Comparison of ENCODE assay signal across 24 cellular contexts in genomic region chr16:5510819-5511370, GRCh38.
"Had no signal": no experiment of that assay in that cellular context is flagged by ENCODE, and none has a peak within 500 bp of the region (broad histone marks: within the 10 kb centered on the region; RNA-seq: fewer than 3 reads in every experiment).

No MANE protein-coding gene starts in this region.

- ATAC-seq: activated naive CD4-positive, alpha-beta T cell treated with anti-CD3 and anti-CD28 coated beads, Interleukin-2, amount 50 U/mL, for 72 hours; body of pancreas; effector memory CD8-positive, alpha-beta T cell; foreskin keratinocyte; lower lobe of right lung; natural killer cell treated with Interleukin-12 subunit alpha and Interleukin-12 subunit beta and Interleukin-15 and Interleukin-18, amount 100 ng/mL, for 72 hours; psoas muscle; right cardiac atrium; WTC11 had no signal

- H3K4me3 ChIP-seq: adrenal gland, body of pancreas, lower lobe of right lung, psoas muscle, skin epidermis, suprapubic skin, vagina had no signal

- H3K36me3 ChIP-seq: adrenal gland, lower lobe of right lung, suprapubic skin, vagina had no signal

- H3K36me3 Mint-ChIP-seq: activated CD4-positive, alpha-beta memory T cell treated with anti-CD3 and anti-CD28 coated beads for 36 hours; mesothelial cell of epicardium; natural killer cell treated with Interleukin-12 subunit alpha and Interleukin-12 subunit beta and Interleukin-15 and Interleukin-18, amount 100 ng/mL, for 72 hours had no signal

- FAIRE-seq: keratinocyte had no signal

- H3K9me3 ChIP-seq: adrenal gland, body of pancreas, lower lobe of right lung, psoas muscle, suprapubic skin, vagina had no signal

- H3K27ac Mint-ChIP-seq: activated CD4-positive, alpha-beta memory T cell treated with anti-CD3 and anti-CD28 coated beads for 36 hours; activated naive CD4-positive, alpha-beta T cell treated with anti-CD3 and anti-CD28 coated beads, Interleukin-2, amount 50 U/mL, for 72 hours; activated T-helper 1 cell treated with anti-CD3 and anti-CD28 coated beads, Interleukin-12 subunit alpha, Interleukin-12 subunit beta, Interleukin-2, Interleukin-4 antibody, amounts not matched to agents 30 ng/mL and 10 ng/mL and 1 ng/mL, durations not matched to agents 14 hours and 24 hours and 36 hours; effector memory CD8-positive, alpha-beta T cell; mesothelial cell of epicardium; natural killer cell treated with Interleukin-12 subunit alpha and Interleukin-12 subunit beta and Interleukin-15 and Interleukin-18, amount 100 ng/mL, for 72 hours; stimulated activated naive CD8-positive, alpha-beta T cell treated with anti-CD3 and anti-CD28 coated beads, Interleukin-15, Interleukin-2, amounts not matched to agents 100 ng/mL and 50 ng/mL, for 24 hours; WTC11 had no signal

- H3K27ac ChIP-seq: adrenal gland, body of pancreas, epithelial cell of prostate, foreskin keratinocyte, lower lobe of right lung, psoas muscle, suprapubic skin, vagina had no signal

- H3K4me1 Mint-ChIP-seq: mesothelial cell of epicardium, WTC11 had no signal

- H3K4me3 Mint-ChIP-seq: activated CD4-positive, alpha-beta memory T cell treated with anti-CD3 and anti-CD28 coated beads for 36 hours; activated T-helper 1 cell treated with anti-CD3 and anti-CD28 coated beads, Interleukin-12 subunit alpha, Interleukin-12 subunit beta, Interleukin-2, Interleukin-4 antibody, amounts not matched to agents 30 ng/mL and 10 ng/mL and 1 ng/mL, durations not matched to agents 14 hours and 24 hours and 36 hours; effector memory CD8-positive, alpha-beta T cell; mesothelial cell of epicardium; natural killer cell treated with Interleukin-12 subunit alpha and Interleukin-12 subunit beta and Interleukin-15 and Interleukin-18, amount 100 ng/mL, for 72 hours; stimulated activated naive CD8-positive, alpha-beta T cell treated with anti-CD3 and anti-CD28 coated beads, Interleukin-15, Interleukin-2, amounts not matched to agents 100 ng/mL and 50 ng/mL, for 24 hours; WTC11 had no signal

- DNase-seq: activated CD4-positive, alpha-beta memory T cell treated with anti-CD3 and anti-CD28 coated beads for 36 hours; activated CD4-positive, alpha-beta T cell treated with anti-CD3 and anti-CD28 coated beads for 4 hours; activated gamma-delta T cell treated with Interleukin-2 at 50 U/mL for 16 hours; activated T-cell treated with anti-CD3 and anti-CD28 coated beads for 4 hours; adrenal gland; body of pancreas; dermis blood vessel endothelial cell; effector memory CD8-positive, alpha-beta T cell; foreskin keratinocyte; lower lobe of right lung; psoas muscle; right cardiac atrium; trophoblast cell had no signal

- H3K27me3 ChIP-seq: adrenal gland, body of pancreas, foreskin keratinocyte, vagina had no signal

- H3K4me1 ChIP-seq: adrenal gland, body of pancreas, foreskin keratinocyte, lower lobe of right lung, psoas muscle, suprapubic skin, vagina had no signal

- H3K27me3 Mint-ChIP-seq: stimulated activated naive CD8-positive, alpha-beta T cell treated with anti-CD3 and anti-CD28 coated beads, Interleukin-15, Interleukin-2, amounts not matched to agents 100 ng/mL and 50 ng/mL, for 24 hours had no signal
